ENCODE assay signal across 8 cellular contexts in the genomic region with DNA sequence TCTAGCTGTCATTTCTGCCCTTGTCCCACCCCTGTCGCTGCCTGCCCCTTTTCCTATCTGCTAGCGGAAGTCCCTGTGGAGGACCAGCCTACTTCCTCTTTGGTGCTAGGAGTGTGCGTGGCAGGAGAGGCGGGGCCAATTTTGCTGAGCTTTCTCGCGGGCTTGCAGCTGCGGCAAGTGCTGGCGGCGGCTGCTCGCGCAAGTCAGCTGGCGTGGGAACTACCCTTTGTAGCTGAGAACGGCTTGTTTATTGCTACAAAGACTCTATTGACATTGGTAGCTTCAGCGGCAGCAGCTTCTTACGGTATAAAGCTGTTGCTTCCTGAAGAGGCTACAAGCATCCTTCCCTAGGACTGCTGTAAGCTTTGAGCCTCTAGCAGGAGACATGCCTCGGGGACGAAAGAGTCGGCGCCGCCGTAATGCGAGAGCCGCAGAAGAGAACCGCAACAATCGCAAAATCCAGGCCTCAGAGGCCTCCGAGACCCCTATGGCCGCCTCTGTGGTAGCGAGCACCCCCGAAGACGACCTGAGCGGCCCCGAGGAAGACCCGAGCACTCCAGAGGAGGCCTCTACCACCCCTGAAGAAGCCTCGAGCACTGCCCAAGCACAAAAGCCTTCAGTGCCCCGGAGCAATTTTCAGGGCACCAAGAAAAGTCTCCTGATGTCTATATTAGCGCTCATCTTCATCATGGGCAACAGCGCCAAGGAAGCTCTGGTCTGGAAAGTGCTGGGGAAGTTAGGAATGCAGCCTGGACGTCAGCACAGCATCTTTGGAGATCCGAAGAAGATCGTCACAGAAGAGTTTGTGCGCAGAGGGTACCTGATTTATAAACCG. TPM values are rescaled to one million over a fixed set of nuclear protein-coding genes. Genes with fewer than 3 reads are reported as not detected.
DNase-seq lines count a peak whose midpoint lies in the region; ATAC-seq and TF ChIP-seq lines count a peak whose summit lies in the region.

A gene with protein sequence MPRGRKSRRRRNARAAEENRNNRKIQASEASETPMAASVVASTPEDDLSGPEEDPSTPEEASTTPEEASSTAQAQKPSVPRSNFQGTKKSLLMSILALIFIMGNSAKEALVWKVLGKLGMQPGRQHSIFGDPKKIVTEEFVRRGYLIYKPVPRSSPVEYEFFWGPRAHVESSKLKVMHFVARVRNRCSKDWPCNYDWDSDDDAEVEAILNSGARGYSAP (plus strand): TSS at position 138 of the 835 bp plus-strand sequence. CDS start 248 bp downstream, at position 386.

- peaks cover 6 to 8% of the 10 kb centered on the region in 2 donors for H3K4me1 Mint-ChIP-seq in natural killer cell treated with Interleukin-12 subunit alpha and Interleukin-12 subunit beta and Interleukin-15 and Interleukin-18, amount 100 ng/mL, for 72 hours (ENCODE audit: low read depth in 2 of 2)

- H3K36me3 Mint-ChIP-seq in natural killer cell treated with Interleukin-12 subunit alpha and Interleukin-12 subunit beta and Interleukin-15 and Interleukin-18, amount 100 ng/mL, for 72 hours = no peaks in the 10 kb centered on the region

- H3K27me3 Mint-ChIP-seq in natural killer cell treated with Interleukin-12 subunit alpha and Interleukin-12 subunit beta and Interleukin-15 and Interleukin-18, amount 100 ng/mL, for 72 hours = peaks cover 0 to 4% of the 10 kb centered on the region in 2 donors

- no peaks in the 10 kb centered on the region for H3K9me3 Mint-ChIP-seq in natural killer cell treated with Interleukin-12 subunit alpha and Interleukin-12 subunit beta and Interleukin-15 and Interleukin-18, amount 100 ng/mL, for 72 hours

- H3K4me3 ChIP-seq in fibroblast of pulmonary artery (replicated peaks; ENCODE audit: low read depth, low read length) = peak within 1 kb of the TSS; percentile 72

- H3K4me3 Mint-ChIP-seq in natural killer cell treated with Interleukin-12 subunit alpha and Interleukin-12 subunit beta and Interleukin-15 and Interleukin-18, amount 100 ng/mL, for 72 hours = peak within 1 kb of the TSS; percentile 94

- in situ Hi-C loops in Caki2 (cut with HindIII; ENCODE audit: low pct_unique_long_range_greater_than_20kb, low sequenced_read_pairs) = no loop called here

- peak; percentile 71 for DNase-seq in Caki2 (ENCODE audit: low read depth)
- peak in 71 of 76 experiments; percentile 0 to 68 (median 36) for DNase-seq in HUDEP-2 (lab: John Stamatoyannopoulos, UW; ENCODE audit: unreplicated experiment in 76 of 76)
- peak; percentile 89 for DNase-seq in SHP77 treated with DMSO at 0.1 percent for 48 hours (lab: John Stamatoyannopoulos, UW)
- DNase-seq in activated effector memory CD4-positive, alpha-beta T cell treated with Interleukin-2 at 50 U/mL for 16 hours = peak; percentile 68
- peak; percentile 80 for DNase-seq in fibroblast of pulmonary artery (ENCODE audit: low read depth)
- DNase-seq in natural killer cell treated with Interleukin-12 subunit alpha and Interleukin-12 subunit beta and Interleukin-15 and Interleukin-18, amount 100 ng/mL, for 72 hours (ENCODE audit: low spot score) = peak; percentile 81
- DNase-seq in stimulated activated naive CD4-positive, alpha-beta T cell treated with Interleukin-2 at 50 U/mL for 16 hours (lab: John Stamatoyannopoulos, UW) = peak; percentile 76

- peak within 1 kb of the TSS; percentile 74 to 84 for H3K27ac Mint-ChIP-seq in natural killer cell treated with Interleukin-12 subunit alpha and Interleukin-12 subunit beta and Interleukin-15 and Interleukin-18, amount 100 ng/mL, for 72 hours

- TF ChIP-seq CTCF in fibroblast of pulmonary artery (IDR thresholded peaks at IDR 0.05; ENCODE audit: low read length, missing control alignments) = no peak

- ATAC-seq in GM21360 (IDR thresholded peaks at IDR 0.05; ENCODE audit: unreplicated experiment) = peak; percentile 98
- ATAC-seq in natural killer cell treated with Interleukin-12 subunit alpha and Interleukin-12 subunit beta and Interleukin-15 and Interleukin-18, amount 100 ng/mL, for 72 hours = peak; percentile 95 to 99

RNA-seq across cellular contexts. Expression of the gene that starts here (rescaled TPM):
- 27.1 and 60.4 TPM in 2 replicates for total RNA-seq in Caki2 (2014; rRNA removed; shearing (Covaris generic); ENCODE audit: low replicate concordance)
- 1 to 10 TPM; 6.7 to 7.1 TPM for total RNA-seq in natural killer cell treated with Interleukin-12 subunit alpha and Interleukin-12 subunit beta and Interleukin-15 and Interleukin-18, amount 100 ng/mL, for 72 hours

Comparison
In these comparisons a context has a peak if more than half of its experiments do, and no peak if none do; other contexts are left out.
1. Peak in every context shown above with its lines: DNase-seq, ATAC-seq and H3K4me3 ChIP-seq.
2. DNase-seq: peak in every context shown above with its lines; median percentile 89 in SHP77 treated with DMSO at 0.1 percent for 48 hours; 81 in natural killer cell treated with Interleukin-12 subunit alpha and Interleukin-12 subunit beta and Interleukin-15 and Interleukin-18, amount 100 ng/mL, for 72 hours; 80 in fibroblast of pulmonary artery; 76 in stimulated activated naive CD4-positive, alpha-beta T cell treated with Interleukin-2 at 50 U/mL for 16 hours; 71 in Caki2; 68 in activated effector memory CD4-positive, alpha-beta T cell treated with Interleukin-2 at 50 U/mL for 16 hours; 36 in HUDEP-2.